Comparison of ENCODE assay signal across 1 cellular context in the genomic region with DNA sequence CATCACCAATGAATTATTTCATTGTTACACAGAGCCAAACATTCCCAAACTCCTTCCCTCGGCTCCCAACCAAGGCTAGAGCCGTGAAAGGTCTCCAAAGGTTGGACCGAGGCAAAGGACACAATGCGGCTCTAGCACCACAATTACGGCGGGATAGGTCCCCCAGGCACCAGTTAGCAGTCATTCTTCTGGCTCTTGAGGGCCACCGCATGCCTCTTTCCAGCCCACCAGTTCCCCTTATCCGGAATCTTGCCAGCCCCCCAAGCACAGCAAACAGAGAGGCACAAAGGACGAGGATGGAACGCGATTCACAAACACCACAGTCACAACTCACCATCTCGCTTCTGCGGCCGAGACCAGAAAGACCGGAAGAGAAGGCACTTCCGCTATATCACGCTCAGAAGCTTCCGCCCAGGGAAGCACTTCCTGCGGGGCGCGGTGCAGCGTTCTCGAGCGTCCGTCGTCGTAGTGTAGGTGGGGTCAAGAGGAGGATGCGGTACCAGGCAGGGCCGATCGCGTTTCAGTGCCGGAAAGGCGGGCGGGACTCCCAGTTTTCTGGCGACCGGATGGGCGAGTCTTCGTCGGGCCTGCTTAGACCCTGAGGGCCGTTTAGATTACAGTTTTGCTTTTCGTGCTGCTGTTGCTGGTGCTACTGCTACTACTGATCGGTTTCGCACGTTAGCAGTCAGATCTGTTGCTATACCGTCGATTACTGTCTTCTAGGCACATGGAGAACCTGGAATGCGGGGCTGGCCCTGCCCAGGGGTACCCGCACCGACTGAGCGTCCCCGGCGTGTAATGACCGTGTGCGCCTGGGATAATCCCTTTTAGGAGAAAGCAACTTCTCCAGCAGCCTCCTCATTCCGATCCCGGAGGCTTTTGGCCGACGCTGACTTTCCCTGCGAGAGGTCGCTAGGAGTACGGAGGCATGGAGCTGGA.
TF ChIP-seq lines count a peak whose summit lies in the region.

A gene (minus strand): TSS at position 374 of the 939 bp plus-strand sequence. CDS start 37 bp downstream, at position 337.

TF ChIP-seq in K562, 482 proteins besides CTCF, POLR2A, EP300 and RAD21 (continued from another document and continues in another):
- TF ChIP-seq, protein P1, sequence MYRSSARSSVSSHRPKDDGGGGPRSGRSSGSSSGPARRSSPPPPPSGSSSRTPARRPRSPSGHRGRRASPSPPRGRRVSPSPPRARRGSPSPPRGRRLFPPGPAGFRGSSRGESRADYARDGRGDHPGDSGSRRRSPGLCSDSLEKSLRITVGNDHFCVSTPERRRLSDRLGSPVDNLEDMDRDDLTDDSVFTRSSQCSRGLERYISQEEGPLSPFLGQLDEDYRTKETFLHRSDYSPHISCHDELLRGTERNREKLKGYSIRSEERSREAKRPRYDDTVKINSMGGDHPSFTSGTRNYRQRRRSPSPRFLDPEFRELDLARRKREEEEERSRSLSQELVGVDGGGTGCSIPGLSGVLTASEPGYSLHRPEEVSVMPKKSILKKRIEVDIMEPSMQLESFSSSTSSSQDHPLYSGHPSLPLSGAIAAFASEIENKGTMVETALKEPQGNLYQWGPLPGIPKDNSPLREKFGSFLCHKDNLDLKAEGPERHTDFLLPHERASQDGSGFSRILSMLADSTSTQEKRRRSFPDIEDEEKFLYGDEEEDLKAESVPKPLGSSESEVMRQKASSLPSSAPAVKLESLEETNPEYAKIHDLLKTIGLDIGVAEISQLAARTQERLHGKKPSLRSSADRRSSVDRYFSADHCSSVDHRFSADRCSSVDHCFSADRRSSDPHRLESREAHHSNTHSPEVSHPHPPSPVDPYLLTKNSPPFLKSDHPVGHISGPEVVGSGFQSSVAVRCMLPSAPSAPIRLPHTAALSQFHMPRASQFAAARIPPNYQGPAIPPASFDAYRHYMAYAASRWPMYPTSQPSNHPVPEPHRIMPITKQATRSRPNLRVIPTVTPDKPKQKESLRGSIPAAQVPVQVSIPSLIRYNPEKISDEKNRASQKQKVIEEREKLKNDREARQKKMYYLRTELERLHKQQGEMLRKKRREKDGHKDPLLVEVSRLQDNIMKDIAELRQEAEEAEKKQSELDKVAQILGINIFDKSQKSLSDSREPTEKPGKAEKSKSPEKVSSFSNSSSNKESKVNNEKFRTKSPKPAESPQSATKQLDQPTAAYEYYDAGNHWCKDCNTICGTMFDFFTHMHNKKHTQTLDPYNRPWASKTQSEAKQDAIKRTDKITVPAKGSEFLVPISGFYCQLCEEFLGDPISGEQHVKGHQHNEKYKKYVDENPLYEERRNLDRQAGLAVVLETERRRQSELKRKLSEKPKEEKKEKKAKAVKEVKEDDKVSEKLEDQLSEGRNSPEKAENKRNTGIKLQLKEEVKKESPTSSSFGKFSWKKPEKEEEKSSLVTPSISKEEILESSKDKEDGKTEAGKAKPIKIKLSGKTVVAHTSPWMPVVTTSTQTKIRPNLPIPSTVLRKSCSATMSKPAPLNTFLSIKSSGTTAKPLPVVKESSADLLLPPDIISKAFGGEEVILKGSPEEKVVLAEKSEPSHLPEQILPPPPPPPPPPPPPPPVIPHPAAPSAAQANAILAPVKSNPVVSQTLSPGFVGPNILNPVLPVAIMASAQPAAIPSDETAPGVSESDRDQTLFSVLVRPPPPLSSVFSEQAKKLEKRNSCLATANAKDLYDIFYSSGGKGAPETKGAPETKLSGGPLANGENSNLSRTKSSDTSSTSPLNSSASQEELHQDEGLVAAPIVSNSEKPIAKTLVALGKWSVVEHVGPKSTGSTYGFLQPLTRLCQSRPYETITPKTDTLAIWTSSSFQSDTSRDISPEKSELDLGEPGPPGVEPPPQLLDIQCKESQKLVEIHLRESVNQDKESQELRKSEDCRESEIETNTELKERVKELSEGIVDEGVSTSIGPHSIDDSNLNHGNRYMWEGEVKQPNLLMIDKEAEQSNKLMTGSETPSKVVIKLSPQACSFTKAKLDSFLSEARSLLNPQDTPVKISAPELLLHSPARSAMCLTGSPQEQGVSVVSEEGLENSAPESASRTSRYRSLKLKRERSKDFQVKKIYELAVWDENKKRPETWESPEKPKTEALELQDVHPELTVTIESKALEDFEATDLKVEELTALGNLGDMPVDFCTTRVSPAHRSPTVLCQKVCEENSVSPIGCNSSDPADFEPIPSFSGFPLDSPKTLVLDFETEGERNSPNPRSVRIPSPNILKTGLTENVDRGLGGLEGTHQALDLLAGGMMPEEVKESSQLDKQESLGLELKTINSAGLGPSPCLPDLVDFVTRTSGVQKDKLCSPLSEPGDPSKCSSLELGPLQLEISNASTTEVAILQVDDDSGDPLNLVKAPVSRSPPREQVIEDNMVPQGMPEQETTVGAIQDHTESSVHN (IDR thresholded peaks at IDR 0.05; ENCODE audit: borderline replicate concordance in 1 of 2, low read depth in 1 of 2) = peak in 1 of 2 experiments; percentile 95; a peak in 2 of 4 replicates
- peak; percentile 81 for TF ChIP-seq MTA1 (IDR thresholded peaks at IDR 0.05; ENCODE audit: borderline replicate concordance)
- no peak for TF ChIP-seq U2AF1 (optimal IDR thresholded peaks at IDR 0.05; ENCODE audit: low read depth, low read length)
- TF ChIP-seq, protein P2, sequence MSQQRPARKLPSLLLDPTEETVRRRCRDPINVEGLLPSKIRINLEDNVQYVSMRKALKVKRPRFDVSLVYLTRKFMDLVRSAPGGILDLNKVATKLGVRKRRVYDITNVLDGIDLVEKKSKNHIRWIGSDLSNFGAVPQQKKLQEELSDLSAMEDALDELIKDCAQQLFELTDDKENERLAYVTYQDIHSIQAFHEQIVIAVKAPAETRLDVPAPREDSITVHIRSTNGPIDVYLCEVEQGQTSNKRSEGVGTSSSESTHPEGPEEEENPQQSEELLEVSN (IDR thresholded peaks at IDR 0.05; ENCODE audit: borderline replicate concordance in 1 of 2, extremely low read depth in 1 of 2, insufficient read depth in 1 of 2, insufficient read length in 1 of 2, low read depth in 1 of 2, low read length in 1 of 2, poor library complexity in 1 of 2, severe bottlenecking in 1 of 2) = peak; percentile 85 to 91
- TF ChIP-seq BHLHE40 (IDR thresholded peaks at IDR 0.05; ENCODE audit: low read length) = peak; percentile 78
- TF ChIP-seq PML (IDR thresholded peaks at IDR 0.05; ENCODE audit: low read length) = peak; percentile 97
- no peak for TF ChIP-seq SAP30 (IDR thresholded peaks at IDR 0.05; ENCODE audit: borderline replicate concordance, insufficient read depth, low read depth, low read length, poor library complexity, severe bottlenecking)
- TF ChIP-seq, protein P3, sequence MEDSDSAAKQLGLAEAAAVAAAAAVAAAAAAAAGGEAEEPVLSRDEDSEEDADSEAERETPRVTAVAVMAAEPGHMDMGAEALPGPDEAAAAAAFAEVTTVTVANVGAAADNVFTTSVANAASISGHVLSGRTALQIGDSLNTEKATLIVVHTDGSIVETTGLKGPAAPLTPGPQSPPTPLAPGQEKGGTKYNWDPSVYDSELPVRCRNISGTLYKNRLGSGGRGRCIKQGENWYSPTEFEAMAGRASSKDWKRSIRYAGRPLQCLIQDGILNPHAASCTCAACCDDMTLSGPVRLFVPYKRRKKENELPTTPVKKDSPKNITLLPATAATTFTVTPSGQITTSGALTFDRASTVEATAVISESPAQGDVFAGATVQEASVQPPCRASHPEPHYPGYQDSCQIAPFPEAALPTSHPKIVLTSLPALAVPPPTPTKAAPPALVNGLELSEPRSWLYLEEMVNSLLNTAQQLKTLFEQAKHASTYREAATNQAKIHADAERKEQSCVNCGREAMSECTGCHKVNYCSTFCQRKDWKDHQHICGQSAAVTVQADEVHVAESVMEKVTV (CRISPR knock-in tag; IDR thresholded peaks at IDR 0.05) = 0 out of 2 replicates have a peak, but pooled peaks have one; percentile 12
- peak; percentile 92 for TF ChIP-seq RBM39 (optimal IDR thresholded peaks at IDR 0.05; ENCODE audit: low read depth, low read length)
- TF ChIP-seq, protein P4, sequence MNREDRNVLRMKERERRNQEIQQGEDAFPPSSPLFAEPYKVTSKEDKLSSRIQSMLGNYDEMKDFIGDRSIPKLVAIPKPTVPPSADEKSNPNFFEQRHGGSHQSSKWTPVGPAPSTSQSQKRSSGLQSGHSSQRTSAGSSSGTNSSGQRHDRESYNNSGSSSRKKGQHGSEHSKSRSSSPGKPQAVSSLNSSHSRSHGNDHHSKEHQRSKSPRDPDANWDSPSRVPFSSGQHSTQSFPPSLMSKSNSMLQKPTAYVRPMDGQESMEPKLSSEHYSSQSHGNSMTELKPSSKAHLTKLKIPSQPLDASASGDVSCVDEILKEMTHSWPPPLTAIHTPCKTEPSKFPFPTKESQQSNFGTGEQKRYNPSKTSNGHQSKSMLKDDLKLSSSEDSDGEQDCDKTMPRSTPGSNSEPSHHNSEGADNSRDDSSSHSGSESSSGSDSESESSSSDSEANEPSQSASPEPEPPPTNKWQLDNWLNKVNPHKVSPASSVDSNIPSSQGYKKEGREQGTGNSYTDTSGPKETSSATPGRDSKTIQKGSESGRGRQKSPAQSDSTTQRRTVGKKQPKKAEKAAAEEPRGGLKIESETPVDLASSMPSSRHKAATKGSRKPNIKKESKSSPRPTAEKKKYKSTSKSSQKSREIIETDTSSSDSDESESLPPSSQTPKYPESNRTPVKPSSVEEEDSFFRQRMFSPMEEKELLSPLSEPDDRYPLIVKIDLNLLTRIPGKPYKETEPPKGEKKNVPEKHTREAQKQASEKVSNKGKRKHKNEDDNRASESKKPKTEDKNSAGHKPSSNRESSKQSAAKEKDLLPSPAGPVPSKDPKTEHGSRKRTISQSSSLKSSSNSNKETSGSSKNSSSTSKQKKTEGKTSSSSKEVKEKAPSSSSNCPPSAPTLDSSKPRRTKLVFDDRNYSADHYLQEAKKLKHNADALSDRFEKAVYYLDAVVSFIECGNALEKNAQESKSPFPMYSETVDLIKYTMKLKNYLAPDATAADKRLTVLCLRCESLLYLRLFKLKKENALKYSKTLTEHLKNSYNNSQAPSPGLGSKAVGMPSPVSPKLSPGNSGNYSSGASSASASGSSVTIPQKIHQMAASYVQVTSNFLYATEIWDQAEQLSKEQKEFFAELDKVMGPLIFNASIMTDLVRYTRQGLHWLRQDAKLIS (CRISPR knock-in tag; IDR thresholded peaks at IDR 0.05) = peak; percentile 97; the same call in 1 of the 2 replicates
- peak; percentile 99 for TF ChIP-seq ELF1 (tag; IDR thresholded peaks at IDR 0.05)
- TF ChIP-seq ZNF766 (CRISPR knock-in tag; conservative IDR thresholded peaks at IDR 0.05) = no peak; the same call in 1 of the 2 replicates
- TF ChIP-seq, protein P5, sequence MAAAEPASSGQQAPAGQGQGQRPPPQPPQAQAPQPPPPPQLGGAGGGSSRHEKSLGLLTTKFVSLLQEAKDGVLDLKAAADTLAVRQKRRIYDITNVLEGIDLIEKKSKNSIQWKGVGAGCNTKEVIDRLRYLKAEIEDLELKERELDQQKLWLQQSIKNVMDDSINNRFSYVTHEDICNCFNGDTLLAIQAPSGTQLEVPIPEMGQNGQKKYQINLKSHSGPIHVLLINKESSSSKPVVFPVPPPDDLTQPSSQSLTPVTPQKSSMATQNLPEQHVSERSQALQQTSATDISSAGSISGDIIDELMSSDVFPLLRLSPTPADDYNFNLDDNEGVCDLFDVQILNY (CRISPR knock-in tag; IDR thresholded peaks at IDR 0.05) = peak; percentile 92; the same call in 1 of the 2 replicates
- TF ChIP-seq JUND (IDR thresholded peaks at IDR 0.05; ENCODE audit: borderline replicate concordance, low read depth, low read length) = peak; percentile 84
- peak; percentile 55; the same call in 2 of the 3 replicates for TF ChIP-seq JUND (tag; IDR thresholded peaks at IDR 0.05; ENCODE audit: borderline replicate concordance, low read depth, low read length)
- peak; percentile 48; the same call in 1 of the 2 replicates for TF ChIP-seq ZNF232 (CRISPR knock-in tag; IDR thresholded peaks at IDR 0.05)
- TF ChIP-seq YY1 (IDR thresholded peaks at IDR 0.05; ENCODE audit: borderline replicate concordance in 1 of 3, control insufficient read depth in 1 of 3, extremely low read depth in 1 of 3, insufficient read depth in 3 of 3, insufficient read length in 1 of 3, insufficient replicate concordance in 2 of 3, low read depth in 1 of 3, low read length in 2 of 3) = peak; percentile 5 to 86 (median 86)
- TF ChIP-seq CHD2 (IDR thresholded peaks at IDR 0.05; ENCODE audit: low read depth, low read length) = peak; percentile 39; the same call in 1 of the 2 replicates
- TF ChIP-seq, protein P6, sequence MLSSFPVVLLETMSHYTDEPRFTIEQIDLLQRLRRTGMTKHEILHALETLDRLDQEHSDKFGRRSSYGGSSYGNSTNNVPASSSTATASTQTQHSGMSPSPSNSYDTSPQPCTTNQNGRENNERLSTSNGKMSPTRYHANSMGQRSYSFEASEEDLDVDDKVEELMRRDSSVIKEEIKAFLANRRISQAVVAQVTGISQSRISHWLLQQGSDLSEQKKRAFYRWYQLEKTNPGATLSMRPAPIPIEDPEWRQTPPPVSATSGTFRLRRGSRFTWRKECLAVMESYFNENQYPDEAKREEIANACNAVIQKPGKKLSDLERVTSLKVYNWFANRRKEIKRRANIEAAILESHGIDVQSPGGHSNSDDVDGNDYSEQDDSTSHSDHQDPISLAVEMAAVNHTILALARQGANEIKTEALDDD (IDR thresholded peaks at IDR 0.05) = no peak
- TF ChIP-seq KDM2B (CRISPR knock-in tag; IDR thresholded peaks at IDR 0.05) = no peak
- TF ChIP-seq, protein P7, sequence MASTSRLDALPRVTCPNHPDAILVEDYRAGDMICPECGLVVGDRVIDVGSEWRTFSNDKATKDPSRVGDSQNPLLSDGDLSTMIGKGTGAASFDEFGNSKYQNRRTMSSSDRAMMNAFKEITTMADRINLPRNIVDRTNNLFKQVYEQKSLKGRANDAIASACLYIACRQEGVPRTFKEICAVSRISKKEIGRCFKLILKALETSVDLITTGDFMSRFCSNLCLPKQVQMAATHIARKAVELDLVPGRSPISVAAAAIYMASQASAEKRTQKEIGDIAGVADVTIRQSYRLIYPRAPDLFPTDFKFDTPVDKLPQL (IDR thresholded peaks at IDR 0.05; ENCODE audit: extremely low read depth, insufficient read length) = peak; percentile 87
- TF ChIP-seq, protein P8, sequence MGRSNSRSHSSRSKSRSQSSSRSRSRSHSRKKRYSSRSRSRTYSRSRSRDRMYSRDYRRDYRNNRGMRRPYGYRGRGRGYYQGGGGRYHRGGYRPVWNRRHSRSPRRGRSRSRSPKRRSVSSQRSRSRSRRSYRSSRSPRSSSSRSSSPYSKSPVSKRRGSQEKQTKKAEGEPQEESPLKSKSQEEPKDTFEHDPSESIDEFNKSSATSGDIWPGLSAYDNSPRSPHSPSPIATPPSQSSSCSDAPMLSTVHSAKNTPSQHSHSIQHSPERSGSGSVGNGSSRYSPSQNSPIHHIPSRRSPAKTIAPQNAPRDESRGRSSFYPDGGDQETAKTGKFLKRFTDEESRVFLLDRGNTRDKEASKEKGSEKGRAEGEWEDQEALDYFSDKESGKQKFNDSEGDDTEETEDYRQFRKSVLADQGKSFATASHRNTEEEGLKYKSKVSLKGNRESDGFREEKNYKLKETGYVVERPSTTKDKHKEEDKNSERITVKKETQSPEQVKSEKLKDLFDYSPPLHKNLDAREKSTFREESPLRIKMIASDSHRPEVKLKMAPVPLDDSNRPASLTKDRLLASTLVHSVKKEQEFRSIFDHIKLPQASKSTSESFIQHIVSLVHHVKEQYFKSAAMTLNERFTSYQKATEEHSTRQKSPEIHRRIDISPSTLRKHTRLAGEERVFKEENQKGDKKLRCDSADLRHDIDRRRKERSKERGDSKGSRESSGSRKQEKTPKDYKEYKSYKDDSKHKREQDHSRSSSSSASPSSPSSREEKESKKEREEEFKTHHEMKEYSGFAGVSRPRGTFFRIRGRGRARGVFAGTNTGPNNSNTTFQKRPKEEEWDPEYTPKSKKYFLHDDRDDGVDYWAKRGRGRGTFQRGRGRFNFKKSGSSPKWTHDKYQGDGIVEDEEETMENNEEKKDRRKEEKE (IDR thresholded peaks at IDR 0.05; ENCODE audit: borderline replicate concordance in 1 of 2, control insufficient read depth in 1 of 2, low read depth in 2 of 2, low read length in 1 of 2) = peak in 1 of 2 experiments; percentile 99; a peak in 2 of 4 replicates
